ENCODE assay signal across 6 cellular contexts in genomic region chr14:27075503-27075902, GRCh38.
"Had no signal": no experiment of that assay in that cellular context is flagged by ENCODE, and none has a peak within 500 bp of the region (broad histone marks: within the 10 kb centered on the region; RNA-seq: fewer than 3 reads in every experiment).

No MANE protein-coding gene starts in this region.

- H3K4me2 ChIP-seq: KMS-11 had no signal

- H3K27ac ChIP-seq: HL-60, KMS-11 had no signal

- ATAC-seq: K562 had no signal

- H3K4me3 ChIP-seq: K562 had no signal

- H3K9ac ChIP-seq: KMS-11 had no signal

- FAIRE-seq: HTR-8/SVneo, K562 had no signal

- DNase-seq: KBM-7, KG1 had no signal
